Comparison of ENCODE assay signal across 9 cellular contexts in genomic region chrX:48468693-48469691, GRCh38. TPM values are rescaled to one million over a fixed set of nuclear protein-coding genes. Genes with fewer than 3 reads are reported as not detected.
DNase-seq lines count a peak whose midpoint lies in the region; ATAC-seq and TF ChIP-seq lines count a peak whose summit lies in the region.
"Had no signal": no experiment of that assay in that cellular context is flagged by ENCODE, and none has a peak within 500 bp of the region (broad histone marks: within the 10 kb centered on the region; RNA-seq: fewer than 3 reads in every experiment).

No MANE protein-coding gene starts in this region.

- H3K36me3 ChIP-seq in OCI-LY1 (ENCODE audit: insufficient read depth, low read length) (no peaks in the 10 kb centered on the region), mucosa of stomach (ENCODE audit: control insufficient read depth, insufficient read depth, low read length) (no peaks in the 10 kb centered on the region), Karpas-422 (ENCODE audit: insufficient read depth, low read length) (no peaks in the 10 kb centered on the region)

- H4K20me1 ChIP-seq in OCI-LY1 (ENCODE audit: insufficient read depth, low read length) (no peaks in the 10 kb centered on the region), Karpas-422 (ENCODE audit: insufficient read depth, low read depth, low read length) (no peaks in the 10 kb centered on the region)

- in situ Hi-C loops in astrocyte of the cerebellum (cut with HindIII; ENCODE audit: low sequenced_read_pairs): no loop called here

- H3K27ac ChIP-seq in OCI-LY1 (ENCODE audit: low read depth, low read length, poor library complexity, severe bottlenecking): peak overlapping the region; percentile 35
- H3K27ac ChIP-seq in Karpas-422 (ENCODE audit: low read length): no peak overlapping the region

- DNase-seq in astrocyte of the cerebellum (ENCODE audit: low read depth) (no peak), COLO668 (lab: John Stamatoyannopoulos, UW; ENCODE audit: unreplicated experiment) (no peak), NCI-H748 (lab: John Stamatoyannopoulos, UW; ENCODE audit: unreplicated experiment) (no peak), Karpas-422 (no peak)

- peak overlapping the region; percentile 71 for H3K4me2 ChIP-seq in OCI-LY1 (ENCODE audit: low read length)
- H3K4me2 ChIP-seq in Karpas-422 (ENCODE audit: low read depth, low read length, poor library complexity, severe bottlenecking): no peak overlapping the region

- peak; percentile 55 for TF ChIP-seq CTCF in OCI-LY1 (IDR thresholded peaks at IDR 0.05; ENCODE audit: low read length)
- peak; percentile 10 for TF ChIP-seq CTCF in astrocyte of the cerebellum (IDR thresholded peaks at IDR 0.05; ENCODE audit: low read depth, low read length, missing control alignments)

- H3K79me2 ChIP-seq in OCI-LY1 (ENCODE audit: insufficient read depth, low read length) (no peaks in the 10 kb centered on the region), Karpas-422 (ENCODE audit: low read length) (no peaks in the 10 kb centered on the region)

- H2AFZ ChIP-seq in OCI-LY1 (ENCODE audit: low read length): no peak overlapping the region
- H2AFZ ChIP-seq in Karpas-422 (ENCODE audit: low read length): no peak overlapping the region

- H3K27me3 ChIP-seq in OCI-LY1 (ENCODE audit: insufficient read depth, low read length) (no peaks in the 10 kb centered on the region), mucosa of stomach (ENCODE audit: control insufficient read depth, insufficient read depth, low read length) (peaks cover 5% of the 10 kb centered on the region), Karpas-422 (ENCODE audit: low read length) (no peaks in the 10 kb centered on the region)

- no peaks in the 10 kb centered on the region for H3K9me3 ChIP-seq in OCI-LY1 (ENCODE audit: low read length)
- H3K9me3 ChIP-seq in mucosa of stomach (ENCODE audit: control insufficient read depth, low read length): no peaks in the 10 kb centered on the region
- H3K9me3 ChIP-seq in Karpas-422 (ENCODE audit: low read length): no peaks in the 10 kb centered on the region

- H3K9ac ChIP-seq in OCI-LY1 (ENCODE audit: low read length) (peak overlapping the region; percentile 82), mucosa of stomach (ENCODE audit: low read length) (peak overlapping the region; percentile 55), Karpas-422 (ENCODE audit: low read length) (no peak overlapping the region)

- ATAC-seq in GM18909 (IDR thresholded peaks at IDR 0.05; ENCODE audit: poor library complexity, unreplicated experiment): peak; percentile 42
- ATAC-seq in esophagus mucosa: no peak

- H3F3A ChIP-seq in OCI-LY1 (ENCODE audit: insufficient read depth, low read length): no peaks in the 10 kb centered on the region

- no peaks in the 10 kb centered on the region for H3K9me2 ChIP-seq in OCI-LY1 (ENCODE audit: low read depth, low read length)
- no peaks in the 10 kb centered on the region for H3K9me2 ChIP-seq in Karpas-422 (replicated peaks; ENCODE audit: insufficient read depth, low read length)

- H3K4me3 ChIP-seq in OCI-LY1 (ENCODE audit: low read depth, low read length, poor library complexity, severe bottlenecking) (peak overlapping the region; percentile 74), astrocyte of the cerebellum (ENCODE audit: low read depth, low read length) (peak overlapping the region; percentile 26), mucosa of stomach (ENCODE audit: low read length) (no peak overlapping the region), Karpas-422 (ENCODE audit: low read length) (no peak overlapping the region)

- peaks cover 25% of the 10 kb centered on the region for H3K4me1 ChIP-seq in OCI-LY1 (ENCODE audit: insufficient read depth, low read length, severe bottlenecking)
- H3K4me1 ChIP-seq in mucosa of stomach (ENCODE audit: control insufficient read depth, insufficient read depth, low read length): peaks cover 18% of the 10 kb centered on the region
- H3K4me1 ChIP-seq in Karpas-422 (ENCODE audit: low read length): no peaks in the 10 kb centered on the region

RNA-seq across cellular contexts. Expression of gene SLC38A5, which starts 1.1 kb away (rescaled TPM):
- total RNA-seq in Karpas-422 (2014; rRNA removed; shearing (Covaris generic); ENCODE audit: low replicate concordance): not detected in 2 replicates
- 13.6 TPM for total RNA-seq in esophagus mucosa

RNA-seq across cellular contexts. Expression of gene FTSJ1, which starts 7.0 kb away (rescaled TPM):
- 22.9 and 36.3 TPM in 2 replicates for total RNA-seq in Karpas-422 (2014; rRNA removed; shearing (Covaris generic); ENCODE audit: low replicate concordance)
- total RNA-seq in esophagus mucosa: 33.8 TPM

RNA-seq across cellular contexts. Expression of gene PORCN, which starts 39.8 kb away (rescaled TPM):
- 0.29 TPM in 1 of 2 replicates, not detected in the other for total RNA-seq in Karpas-422 (2014; rRNA removed; shearing (Covaris generic); ENCODE audit: low replicate concordance)
- 10.3 TPM for total RNA-seq in esophagus mucosa

RNA-seq across cellular contexts. Expression of gene EBP, which starts 52.6 kb away (rescaled TPM):
- total RNA-seq in Karpas-422 (2014; rRNA removed; shearing (Covaris generic); ENCODE audit: low replicate concordance): 50.2 and 90.6 TPM in 2 replicates
- total RNA-seq in esophagus mucosa: 221 TPM

RNA-seq across cellular contexts. Expression of gene SSX4B, which starts 57.2 kb away (rescaled TPM):
- not detected in 2 replicates for total RNA-seq in Karpas-422 (2014; rRNA removed; shearing (Covaris generic); ENCODE audit: low replicate concordance)
- total RNA-seq in esophagus mucosa: not detected
- total RNA-seq: T-helper 2 cell treated with Interferon-gamma antibody and Interleukin-4, amounts not matched to agents 100 ng/mL and 5 ng/mL, for 36 hours had no signal

Comparison
In these comparisons a context has a peak if more than half of its experiments do, and no peak if none do; other contexts are left out.
1. H3K4me3 ChIP-seq: peak in OCI-LY1 (single experiment) and astrocyte of the cerebellum (single experiment); none in mucosa of stomach (single experiment) and Karpas-422 (single experiment).
2. RNA of gene SLC38A5, which starts 1.1 kb away (total RNA-seq): 13.6 TPM in esophagus mucosa (single experiment); not detected in Karpas-422; every median in the first group is over 10 times any median in the second.